Comparison of ENCODE assay signal across 10 cellular contexts in genomic region chr12:13536219-13536910, GRCh38.
A peak's percentile ranks its signal among the peaks of the same experiment; 100 is the strongest.
DNase-seq lines count a peak whose midpoint lies in the region; ATAC-seq and TF ChIP-seq lines count a peak whose summit lies in the region.
"Had no signal": no experiment of that assay in that cellular context is flagged by ENCODE, and none has a peak within 500 bp of the region (broad histone marks: within the 10 kb centered on the region; RNA-seq: fewer than 3 reads in every experiment).

No MANE protein-coding gene starts in this region.

- H3K36me3 Mint-ChIP-seq in T-helper 17 cell (ENCODE audit: low read depth): no peaks in the 10 kb centered on the region

- H3K4me1 Mint-ChIP-seq in T-helper 17 cell: no peaks in the 10 kb centered on the region

- H3K27me3 ChIP-seq in WERI-Rb-1 (ENCODE audit: insufficient read depth, low read depth, severe bottlenecking) (no peaks in the 10 kb centered on the region), foreskin keratinocyte (no peaks in the 10 kb centered on the region)

- no peak overlapping the region for H3K27ac ChIP-seq in WERI-Rb-1
- H3K27ac ChIP-seq in foreskin keratinocyte: no peak overlapping the region

- H3K4me1 ChIP-seq in foreskin keratinocyte: no peaks in the 10 kb centered on the region

- no peak for DNase-seq in T-helper 17 cell
- no peak for DNase-seq in WERI-Rb-1
- DNase-seq in foreskin keratinocyte: no peak
- no peak for DNase-seq in NCI-H774 (lab: John Stamatoyannopoulos, UW)
- no peak for DNase-seq in NCI-H1417 treated with DMSO at 0.1 percent for 48 hours (lab: John Stamatoyannopoulos, UW)
- DNase-seq: activated gamma-delta T cell treated with Interleukin-2 at 50 U/mL for 16 hours; stimulated activated CD8-positive, alpha-beta memory T cell treated with anti-CD3 and anti-CD28 coated beads, Interleukin-4, amount 100 ng/mL, for 48 hours had no signal

- TF ChIP-seq CTCF in WERI-Rb-1 (IDR thresholded peaks at IDR 0.05; ENCODE audit: low read depth, low read length) (no peak), foreskin keratinocyte (conservative IDR thresholded peaks at IDR 0.05) (no peak)

- H3K27ac Mint-ChIP-seq in T-helper 17 cell: no peak overlapping the region

- peak overlapping the region; percentile 25 for H3K4me3 Mint-ChIP-seq in T-helper 17 cell

- peaks cover 17% of the 10 kb centered on the region for H3K27me3 Mint-ChIP-seq in T-helper 17 cell

- no peak overlapping the region for H3K4me3 ChIP-seq in WERI-Rb-1 (ENCODE audit: low read depth, low read length)

- no peaks in the 10 kb centered on the region for H3K36me3 ChIP-seq in WERI-Rb-1

- ATAC-seq in GM18508 (IDR thresholded peaks at IDR 0.05; ENCODE audit: insufficient read depth, unreplicated experiment): peak; percentile 95
- peak; percentile 89 for ATAC-seq in GM19455 (IDR thresholded peaks at IDR 0.05; ENCODE audit: unreplicated experiment)
- ATAC-seq in HG03025 (IDR thresholded peaks at IDR 0.05; ENCODE audit: low FRiP score, unreplicated experiment): peak; percentile 88
- peak; percentile 83 for ATAC-seq in T-helper 17 cell
- no peak for ATAC-seq in foreskin keratinocyte

- H3K9me3 ChIP-seq in T-helper 17 cell (ENCODE audit: control insufficient read depth, low read length, poor library complexity, severe bottlenecking) (no peaks in the 10 kb centered on the region), WERI-Rb-1 (ENCODE audit: severe bottlenecking) (no peaks in the 10 kb centered on the region)
